Comparison of ENCODE assay signal across 1 cellular context in genomic region chr12:12562585-12563245, GRCh38.
TF ChIP-seq lines count a peak whose summit lies in the region.

A gene with protein sequence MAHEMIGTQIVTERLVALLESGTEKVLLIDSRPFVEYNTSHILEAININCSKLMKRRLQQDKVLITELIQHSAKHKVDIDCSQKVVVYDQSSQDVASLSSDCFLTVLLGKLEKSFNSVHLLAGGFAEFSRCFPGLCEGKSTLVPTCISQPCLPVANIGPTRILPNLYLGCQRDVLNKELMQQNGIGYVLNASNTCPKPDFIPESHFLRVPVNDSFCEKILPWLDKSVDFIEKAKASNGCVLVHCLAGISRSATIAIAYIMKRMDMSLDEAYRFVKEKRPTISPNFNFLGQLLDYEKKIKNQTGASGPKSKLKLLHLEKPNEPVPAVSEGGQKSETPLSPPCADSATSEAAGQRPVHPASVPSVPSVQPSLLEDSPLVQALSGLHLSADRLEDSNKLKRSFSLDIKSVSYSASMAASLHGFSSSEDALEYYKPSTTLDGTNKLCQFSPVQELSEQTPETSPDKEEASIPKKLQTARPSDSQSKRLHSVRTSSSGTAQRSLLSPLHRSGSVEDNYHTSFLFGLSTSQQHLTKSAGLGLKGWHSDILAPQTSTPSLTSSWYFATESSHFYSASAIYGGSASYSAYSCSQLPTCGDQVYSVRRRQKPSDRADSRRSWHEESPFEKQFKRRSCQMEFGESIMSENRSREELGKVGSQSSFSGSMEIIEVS (minus strand): TSS chr12:12562863. CDS start chr12:12521098, 41,765 bp downstream.

TF ChIP-seq in K562, 482 proteins besides CTCF, POLR2A, EP300 and RAD21 (continued from another document):
- TF ChIP-seq POLR2H (tag; IDR thresholded peaks at IDR 0.05; ENCODE audit: low read depth) (peak; percentile 42; the same call in 1 of the 2 replicates), BRD9 (IDR thresholded peaks at IDR 0.05; ENCODE audit: low read depth, partially characterized antibody) (no peak), FOXA1 (IDR thresholded peaks at IDR 0.05; ENCODE audit: borderline replicate concordance) (no peak), ILK (tag; IDR thresholded peaks at IDR 0.05; ENCODE audit: borderline replicate concordance, low read depth) (no peak), THRA (IDR thresholded peaks at IDR 0.05) (no peak), FOXA3 (CRISPR knock-in tag; conservative IDR thresholded peaks at IDR 0.05 in 1 of 2, IDR thresholded peaks at IDR 0.05 in 1 of 2) (no peak), ZBTB40 (IDR thresholded peaks at IDR 0.05) (no peak), ZBTB40 (CRISPR knock-in tag; IDR thresholded peaks at IDR 0.05) (no peak), ZC3H4 (CRISPR knock-in tag; IDR thresholded peaks at IDR 0.05; ENCODE audit: borderline replicate concordance) (no peak), XRCC5 (IDR thresholded peaks at IDR 0.05; ENCODE audit: low read depth, low read length) (no peak), NCOA1 (IDR thresholded peaks at IDR 0.05; ENCODE audit: low read depth) (no peak)
